21 cellular contexts compared by ENCODE assay signal in genomic region chr22:23698094-23698493, GRCh38. TPM values are rescaled to one million over a fixed set of nuclear protein-coding genes. Genes with fewer than 3 reads are reported as not detected.
DNase-seq lines count a peak whose midpoint lies in the region; ATAC-seq and TF ChIP-seq lines count a peak whose summit lies in the region.
"Had no signal": no experiment of that assay in that cellular context is flagged by ENCODE, and none has a peak within 500 bp of the region (broad histone marks: within the 10 kb centered on the region; RNA-seq: fewer than 3 reads in every experiment).

No MANE protein-coding gene starts in this region.

- H3K4me1 ChIP-seq in osteoblast (ENCODE audit: insufficient read depth, low read length): no peaks in the 10 kb centered on the region

- H3K79me2 ChIP-seq in osteoblast (ENCODE audit: insufficient read depth, low read length): peaks cover 21% of the 10 kb centered on the region

- no peak for TF ChIP-seq CTCF in osteoblast (IDR thresholded peaks at IDR 0.05; ENCODE audit: extremely low read depth, low read depth, low read length)

- no peak overlapping the region for H3K27ac ChIP-seq in osteoblast (ENCODE audit: low read depth, low read length)
- H3K27ac ChIP-seq: left ventricle myocardium inferior had no signal

- no peaks in the 10 kb centered on the region for H3K27me3 Mint-ChIP-seq in activated T-cell treated with anti-CD3 and anti-CD28 coated beads, Interleukin-2, amount 50 U/mL, for 72 hours (ENCODE audit: low read depth)
- no peaks in the 10 kb centered on the region for H3K27me3 Mint-ChIP-seq in activated T-helper 17 cell treated with anti-CD3 and anti-CD28 coated beads, Interleukin-2, amount 50 U/mL, for 72 hours
- H3K27me3 Mint-ChIP-seq: stimulated activated naive CD8-positive, alpha-beta T cell treated with anti-CD3 and anti-CD28 coated beads, Interleukin-15, Interleukin-2, amounts not matched to agents 100 ng/mL and 50 ng/mL, for 24 hours; type B pancreatic cell had no signal

- ATAC-seq in activated T-cell treated with anti-CD3 and anti-CD28 coated beads, Interleukin-2, amount 50 U/mL, for 72 hours (replicated peaks in 1 of 2): no peak
- ATAC-seq in activated T-helper 17 cell treated with anti-CD3 and anti-CD28 coated beads, Interleukin-2, amount 50 U/mL, for 72 hours (replicated peaks): no peak
- ATAC-seq in HG02642 (IDR thresholded peaks at IDR 0.05; ENCODE audit: poor library complexity, unreplicated experiment) (no peak), HG03095 (IDR thresholded peaks at IDR 0.05; ENCODE audit: unreplicated experiment) (no peak)
- ATAC-seq: sciatic nerve had no signal

- H3K9me3 Mint-ChIP-seq in activated T-cell treated with anti-CD3 and anti-CD28 coated beads, Interleukin-2, amount 50 U/mL, for 72 hours: no peaks in the 10 kb centered on the region
- no peaks in the 10 kb centered on the region for H3K9me3 Mint-ChIP-seq in activated T-helper 17 cell treated with anti-CD3 and anti-CD28 coated beads, Interleukin-2, amount 50 U/mL, for 72 hours
- H3K9me3 Mint-ChIP-seq: stimulated activated naive CD8-positive, alpha-beta T cell treated with anti-CD3 and anti-CD28 coated beads, Interleukin-15, Interleukin-2, amounts not matched to agents 100 ng/mL and 50 ng/mL, for 24 hours; type B pancreatic cell had no signal

- no peaks in the 10 kb centered on the region for H3K27me3 ChIP-seq in osteoblast (ENCODE audit: insufficient read depth, low read length)

- H3K4me3 ChIP-seq in osteoblast (ENCODE audit: insufficient read depth, low read length): no peak overlapping the region
- H3K4me3 ChIP-seq: left ventricle myocardium inferior had no signal

- H3K36me3 ChIP-seq in osteoblast (ENCODE audit: insufficient read depth, low read length): peaks cover 10% of the 10 kb centered on the region

- no peak for DNase-seq in activated T-cell treated with anti-CD3 and anti-CD28 coated beads, Interleukin-2, amount 50 U/mL, for 72 hours
- DNase-seq in activated T-cell treated with anti-CD3 and anti-CD28 coated beads for 4 hours (no peak), GF-D8 (lab: John Stamatoyannopoulos, UW) (peak; percentile 33), osteoblast (ENCODE audit: insufficient read length, low spot score, missing footprints) (peak; percentile 72), H4 (ENCODE audit: low spot score) (no peak)
- DNase-seq: activated naive CD4-positive, alpha-beta T cell treated with anti-CD3 and anti-CD28 coated beads for 36 hours; GOT3; KG1; left ventricle myocardium inferior; NCI-H1417; NCI-H524 treated with DMSO at 0.1 percent for 48 hours; occipital lobe; Right ventricle myocardium superior had no signal

- peak overlapping the region; percentile 50 to 100 for H3K4me3 Mint-ChIP-seq in activated T-cell treated with anti-CD3 and anti-CD28 coated beads, Interleukin-2, amount 50 U/mL, for 72 hours
- peak overlapping the region; percentile 92 for H3K4me3 Mint-ChIP-seq in activated T-helper 17 cell treated with anti-CD3 and anti-CD28 coated beads, Interleukin-2, amount 50 U/mL, for 72 hours
- H3K4me3 Mint-ChIP-seq: stimulated activated naive CD8-positive, alpha-beta T cell treated with anti-CD3 and anti-CD28 coated beads, Interleukin-15, Interleukin-2, amounts not matched to agents 100 ng/mL and 50 ng/mL, for 24 hours; type B pancreatic cell had no signal

- H3K27ac Mint-ChIP-seq in activated T-cell treated with anti-CD3 and anti-CD28 coated beads, Interleukin-2, amount 50 U/mL, for 72 hours: no peak overlapping the region
- H3K27ac Mint-ChIP-seq in activated T-helper 17 cell treated with anti-CD3 and anti-CD28 coated beads, Interleukin-2, amount 50 U/mL, for 72 hours: no peak overlapping the region
- H3K27ac Mint-ChIP-seq: stimulated activated naive CD8-positive, alpha-beta T cell treated with anti-CD3 and anti-CD28 coated beads, Interleukin-15, Interleukin-2, amounts not matched to agents 100 ng/mL and 50 ng/mL, for 24 hours; type B pancreatic cell had no signal

- H3K36me3 Mint-ChIP-seq in activated T-cell treated with anti-CD3 and anti-CD28 coated beads, Interleukin-2, amount 50 U/mL, for 72 hours (ENCODE audit: insufficient read depth in 2 of 2): peaks cover 25 to 46% of the 10 kb centered on the region in 2 donors
- H3K36me3 Mint-ChIP-seq in activated T-helper 17 cell treated with anti-CD3 and anti-CD28 coated beads, Interleukin-2, amount 50 U/mL, for 72 hours (ENCODE audit: low read depth): peaks cover 60% of the 10 kb centered on the region

- no peak overlapping the region for H3K4me2 ChIP-seq in osteoblast (ENCODE audit: insufficient read depth, low read length)

- no peaks in the 10 kb centered on the region for H3K9me3 ChIP-seq in osteoblast (ENCODE audit: low read depth, low read length)
- H3K9me3 ChIP-seq: left ventricle myocardium inferior had no signal

- H2AFZ ChIP-seq in osteoblast (ENCODE audit: low read length): no peak overlapping the region

- peaks cover 76% of the 10 kb centered on the region for H3K4me1 Mint-ChIP-seq in activated T-cell treated with anti-CD3 and anti-CD28 coated beads, Interleukin-2, amount 50 U/mL, for 72 hours (ENCODE audit: low read depth)
- peaks cover 33% of the 10 kb centered on the region for H3K4me1 Mint-ChIP-seq in activated T-helper 17 cell treated with anti-CD3 and anti-CD28 coated beads, Interleukin-2, amount 50 U/mL, for 72 hours

- H4K20me1 ChIP-seq in osteoblast (ENCODE audit: insufficient read depth, low read length): peaks cover 20% of the 10 kb centered on the region

RNA-seq across cellular contexts. Expression of gene RGL4, which starts 7.3 kb away (rescaled TPM):
- total RNA-seq in activated T-cell treated with anti-CD3 and anti-CD28 coated beads, Interleukin-2, amount 50 U/mL, for 72 hours: 10 to 100 TPM; 22.7 to 22.9 TPM
- total RNA-seq in activated T-helper 17 cell treated with anti-CD3 and anti-CD28 coated beads, Interleukin-2, amount 50 U/mL, for 72 hours: 10 to 100 TPM in 1 of 2 donors, 1 to 10 TPM in 1; 4.1 to 10.4 TPM
- total RNA-seq in osteoblast: not detected in 2 replicates
- not detected in 2 replicates for total RNA-seq in H4 (2014; rRNA removed; shearing (Covaris generic))
- total RNA-seq: fibroblast of lung, HT-29, left ventricle myocardium inferior, occipital lobe, Right ventricle myocardium superior had no signal

RNA-seq across cellular contexts. Expression of gene ZNF70, which starts 52.8 kb away (rescaled TPM):
- 1 to 10 TPM; 1.6 to 1.8 TPM for total RNA-seq in activated T-cell treated with anti-CD3 and anti-CD28 coated beads, Interleukin-2, amount 50 U/mL, for 72 hours
- 1 to 10 TPM in 1 of 2 donors, under 1 TPM in 1; 0.82 to 1.1 TPM for total RNA-seq in activated T-helper 17 cell treated with anti-CD3 and anti-CD28 coated beads, Interleukin-2, amount 50 U/mL, for 72 hours
- 6.5 and 7.4 TPM in 2 replicates for total RNA-seq in osteoblast
- total RNA-seq in H4 (2014; rRNA removed; shearing (Covaris generic)): 1.2 and 1.4 TPM in 2 replicates

RNA-seq across cellular contexts. Expression of gene VPREB3, which starts 56.1 kb away (rescaled TPM):
- 1 to 10 TPM in 1 of 2 donors, under 1 TPM in 1; 0.90 to 1.7 TPM for total RNA-seq in activated T-cell treated with anti-CD3 and anti-CD28 coated beads, Interleukin-2, amount 50 U/mL, for 72 hours
- total RNA-seq in activated T-helper 17 cell treated with anti-CD3 and anti-CD28 coated beads, Interleukin-2, amount 50 U/mL, for 72 hours: not detected
- not detected in 2 replicates for total RNA-seq in osteoblast
- total RNA-seq in H4 (2014; rRNA removed; shearing (Covaris generic)): not detected in 2 replicates
- total RNA-seq: activated naive CD4-positive, alpha-beta T cell treated with anti-CD3 and anti-CD28 coated beads for 36 hours; fibroblast of lung; HT-29; occipital lobe; sciatic nerve had no signal

Comparison
In these comparisons a context has a peak if more than half of its experiments do, and no peak if none do; other contexts are left out.
1. DNase-seq: peak in GF-D8 (single experiment) and osteoblast (single experiment); none in activated T-cell treated with anti-CD3 and anti-CD28 coated beads, Interleukin-2, amount 50 U/mL, for 72 hours (0 of 2), activated T-cell treated with anti-CD3 and anti-CD28 coated beads for 4 hours (single experiment) and H4 (single experiment).